ENCODE assay signal across 14 cellular contexts in the genomic region with DNA sequence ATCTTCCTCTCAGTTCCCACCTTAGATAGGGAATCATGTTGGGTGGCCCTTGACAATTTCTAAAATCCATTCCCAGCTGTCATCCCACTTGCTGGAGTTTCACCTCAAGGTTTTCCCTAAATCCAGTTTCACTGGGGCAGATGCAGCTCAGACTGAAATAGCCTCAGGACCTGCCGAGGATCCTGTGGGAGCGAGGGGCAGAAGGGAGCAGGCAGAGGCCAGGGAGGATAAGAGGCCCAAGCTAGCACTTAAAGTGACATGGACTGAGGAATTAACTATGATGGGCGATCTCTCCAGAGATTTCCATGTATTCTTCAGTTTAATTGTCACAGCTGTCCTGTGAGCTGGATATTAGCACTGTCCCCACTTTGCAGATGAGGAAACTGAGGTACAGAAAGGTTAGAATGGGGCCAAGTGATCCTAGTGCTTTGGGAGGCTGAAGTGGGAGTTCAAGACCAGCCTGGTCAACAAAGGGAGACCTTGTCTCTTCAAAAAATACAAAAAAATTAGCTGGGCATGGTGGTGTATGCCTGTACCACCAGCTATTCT. TPM values are rescaled to one million over a fixed set of nuclear protein-coding genes. Genes with fewer than 3 reads are reported as not detected.
DNase-seq lines count a peak whose midpoint lies in the region; ATAC-seq, FAIRE-seq and TF ChIP-seq lines count a peak whose summit lies in the region.
"Had no signal": no experiment of that assay in that cellular context is flagged by ENCODE, and none has a peak within 500 bp of the region (broad histone marks: within the 10 kb centered on the region; RNA-seq: fewer than 3 reads in every experiment).

No MANE protein-coding gene starts in this region.

- no peak for FAIRE-seq in frontal cortex (lab: Jason Lieb, UNC)

- peak overlapping the region; percentile 81 to 92 for H3K27ac ChIP-seq in right atrium auricular region
- H3K27ac ChIP-seq in breast epithelium: peak overlapping the region; percentile 68 to 98
- H3K27ac ChIP-seq in muscle layer of duodenum (ENCODE audit: low read length): peak overlapping the region; percentile 86
- peak overlapping the region; percentile 84 for H3K27ac ChIP-seq in upper lobe of right lung

- TF ChIP-seq POLR2A in breast epithelium (IDR thresholded peaks at IDR 0.05): no peak

- H3K4me3 ChIP-seq in right atrium auricular region: peak overlapping the region in 1 of 2 donors; percentile 78
- H3K4me3 ChIP-seq in breast epithelium: peak overlapping the region; percentile 79 to 96 (median 92)
- peak overlapping the region; percentile 78 to 79 for H3K4me3 ChIP-seq in muscle layer of duodenum (ENCODE audit: low read depth in 1 of 2, low read length in 2 of 2)
- H3K4me3 ChIP-seq in upper lobe of right lung: peak overlapping the region; percentile 66

- no peaks in the 10 kb centered on the region for H3K9me3 ChIP-seq in right atrium auricular region
- H3K9me3 ChIP-seq in breast epithelium: no peaks in the 10 kb centered on the region
- H3K9me3 ChIP-seq in muscle layer of duodenum (ENCODE audit: control insufficient read depth in 1 of 2, low read length in 2 of 2): no peaks in the 10 kb centered on the region
- no peaks in the 10 kb centered on the region for H3K9me3 ChIP-seq in upper lobe of right lung
- H3K9me3 ChIP-seq: SK-N-SH, thyroid gland had no signal

- H3K4me1 ChIP-seq in right atrium auricular region (peaks cover 0 to 73% of the 10 kb centered on the region in 2 donors), breast epithelium (peaks cover 13 to 24% of the 10 kb centered on the region in 2 donors), muscle layer of duodenum (ENCODE audit: control insufficient read depth in 1 of 2, insufficient read depth in 2 of 2, low read length in 2 of 2) (peaks cover 25 to 56% of the 10 kb centered on the region in 2 donors), upper lobe of right lung (peaks cover 22% of the 10 kb centered on the region)

- TF ChIP-seq CTCF in right atrium auricular region (IDR thresholded peaks at IDR 0.05): no peak
- no peak for TF ChIP-seq CTCF in breast epithelium (IDR thresholded peaks at IDR 0.05)
- no peak for TF ChIP-seq CTCF in upper lobe of right lung (IDR thresholded peaks at IDR 0.05)

- intact Hi-C loops in cardiac septum (cut with DNase I): loop anchor here (5.0 kb wide), 2 partner anchors 85 to 210 kb away; no protein-coding TSS in a partner anchor
- intact Hi-C loops in breast epithelium (cut with DNase I; ENCODE audit: low total_unique reads): no loop called here
- intact Hi-C loops in upper lobe of right lung (cut with DNase I): no loop called here

- no peak for ATAC-seq in upper lobe of right lung
- no peak for ATAC-seq in HG03565 (IDR thresholded peaks at IDR 0.05; ENCODE audit: unreplicated experiment)

- H3K27me3 ChIP-seq in right atrium auricular region (no peaks in the 10 kb centered on the region), breast epithelium (no peaks in the 10 kb centered on the region), muscle layer of duodenum (ENCODE audit: low read depth, low read length) (peaks cover 4% of the 10 kb centered on the region), upper lobe of right lung (peaks cover 13% of the 10 kb centered on the region)
- H3K27me3 ChIP-seq: thyroid gland had no signal

- no peak for DNase-seq in right atrium auricular region (ENCODE audit: low spot score)
- no peak for DNase-seq in cardiac septum (ENCODE audit: low spot score)
- no peak for DNase-seq in breast epithelium (ENCODE audit: low spot score in 2 of 2)
- DNase-seq in upper lobe of right lung: no peak
- DNase-seq in frontal cortex (ENCODE audit: low spot score in 2 of 2): no peak
- DNase-seq in RKO (ENCODE audit: low spot score): no peak
- DNase-seq: kidney glomerular epithelial cell, NCI-H1105 treated with DMSO at 0.1 percent for 48 hours, NCI-H526, SK-N-SH, thyroid gland had no signal

- H3K36me3 ChIP-seq in right atrium auricular region: no peaks in the 10 kb centered on the region
- no peaks in the 10 kb centered on the region for H3K36me3 ChIP-seq in breast epithelium
- no peaks in the 10 kb centered on the region for H3K36me3 ChIP-seq in muscle layer of duodenum (ENCODE audit: control insufficient read depth in 1 of 2, insufficient read depth in 2 of 2, low read length in 2 of 2)
- H3K36me3 ChIP-seq in upper lobe of right lung: no peaks in the 10 kb centered on the region
- H3K36me3 ChIP-seq: thyroid gland had no signal

RNA-seq across cellular contexts. Expression of a gene that starts 2.7 kb away (rescaled TPM):
- 10 to 100 TPM; 19.5 to 57.2 TPM for total RNA-seq in right atrium auricular region
- total RNA-seq in cardiac septum: 55.9 TPM
- total RNA-seq in breast epithelium: 100 to 1,000 TPM in 1 of 3 donors, 10 to 100 TPM in 2; 33.4 to 111 (median 98.6) TPM
- total RNA-seq in upper lobe of right lung: 218 TPM
- total RNA-seq in frontal cortex: 33.0 TPM

RNA-seq across cellular contexts. Expression of a gene that starts 17.8 kb away (rescaled TPM):
- total RNA-seq in right atrium auricular region (not detected), cardiac septum (not detected), breast epithelium (not detected), upper lobe of right lung (not detected), frontal cortex (0.41 TPM)
- total RNA-seq: endothelial cell of umbilical vein, thyroid gland had no signal
